Comparison of ENCODE assay signal across 8 cellular contexts in genomic region chr12:57240926-57241555, GRCh38. TPM values are rescaled to one million over a fixed set of nuclear protein-coding genes. Genes with fewer than 3 reads are reported as not detected.
DNase-seq lines count a peak whose midpoint lies in the region; ATAC-seq and TF ChIP-seq lines count a peak whose summit lies in the region.

No MANE protein-coding gene starts in this region.

- no peak for TF ChIP-seq POLR2A in spleen (IDR thresholded peaks at IDR 0.05)

- TF ChIP-seq CTCF in epithelial cell of esophagus (IDR thresholded peaks at IDR 0.05; ENCODE audit: insufficient read depth, low read depth, low read length, missing control alignments) (no peak), spleen (IDR thresholded peaks at IDR 0.05 in 8 of 11, conservative IDR thresholded peaks at IDR 0.05 in 3 of 11) (no peak)

- intact Hi-C loops in spleen (cut with DNase I; ENCODE audit: low total_unique reads): no loop called here

- H3K9me3 ChIP-seq in SJCRH30 (replicated peaks) (no peaks in the 10 kb centered on the region), spleen (no peaks in the 10 kb centered on the region)

- WGBS in spleen, 5 donors: 7 to 14% (median 9%) methylated on average over 15 to 30 of the region's 30 CpGs

- H3K4me3 ChIP-seq in SJCRH30 (peak overlapping the region; percentile 67), epithelial cell of esophagus (ENCODE audit: low read length) (peak overlapping the region; percentile 48), spleen (peak overlapping the region in 7 of 8 donors; percentile 43 to 77 (median 53))

- peaks cover 23% of the 10 kb centered on the region for H3K4me1 ChIP-seq in SJCRH30
- peaks cover 58 to 82% (median 78%) of the 10 kb centered on the region in 6 donors for H3K4me1 ChIP-seq in spleen

- DNase-seq in stimulated activated CD4-positive, alpha-beta T cell treated with anti-CD3 and anti-CD28 coated beads, Interleukin-15, amount 100 ng/mL, for 24 hours: peak; percentile 43
- DNase-seq in stimulated activated CD4-positive, alpha-beta T cell treated with anti-CD3 and anti-CD28 coated beads, Interleukin-4, amount 100 ng/mL, for 4 hours: no peak
- DNase-seq in SJCRH30 (peak; percentile 100), epithelial cell of esophagus (ENCODE audit: low read depth) (peak; percentile 45), spleen (peak; percentile 82), NCI-H2081 treated with DMSO at 0.1 percent for 48 hours (lab: John Stamatoyannopoulos, UW) (no peak)

- H3K36me3 ChIP-seq in SJCRH30: peaks cover 26% of the 10 kb centered on the region
- H3K36me3 ChIP-seq in spleen: no peaks in the 10 kb centered on the region

- peak overlapping the region; percentile 71 for H3K27ac ChIP-seq in SJCRH30
- no peak overlapping the region for H3K27ac ChIP-seq in spleen

- no peak for ATAC-seq in GM21367 (IDR thresholded peaks at IDR 0.05; ENCODE audit: unreplicated experiment)
- ATAC-seq in HG02938 (IDR thresholded peaks at IDR 0.05; ENCODE audit: unreplicated experiment): no peak

- H3K27me3 ChIP-seq in SJCRH30 (no peaks in the 10 kb centered on the region), spleen (replicated peaks in 1 of 7) (peaks cover 0 to 96% (median 81%) of the 10 kb centered on the region in 7 donors)

RNA-seq across cellular contexts. Expression of gene STAC3, which starts 9.9 kb away (rescaled TPM):
- 1,199 and 1,339 TPM in 2 replicates for total RNA-seq in SJCRH30 (2014; rRNA removed; shearing (Covaris generic))
- 1 to 10 TPM; 3.4 to 9.8 (median 5.6) TPM for total RNA-seq in spleen
- polyA plus RNA-seq in spleen: 10 to 100 TPM; 10.1 to 16.4 (median 10.4) TPM

RNA-seq across cellular contexts. Expression of gene SHMT2, which starts 11.5 kb away (rescaled TPM):
- total RNA-seq in SJCRH30 (2014; rRNA removed; shearing (Covaris generic)): 1,504 and 1,712 TPM in 2 replicates
- 10 to 100 TPM; 52.2 to 86.6 (median 63.8) TPM for total RNA-seq in spleen
- 10 to 100 TPM; 47.3 to 72.7 (median 57.8) TPM for polyA plus RNA-seq in spleen

RNA-seq across cellular contexts. Expression of gene NXPH4, which starts 24.4 kb away (rescaled TPM):
- total RNA-seq in SJCRH30 (2014; rRNA removed; shearing (Covaris generic)): 91.1 and 92.7 TPM in 2 replicates
- under 1 TPM in 3 of 7 donors, not detected in 4; 0.28 to 0.60 (median 0.54) TPM for total RNA-seq in spleen
- under 1 TPM; 0.11 to 0.19 (median 0.15) TPM for polyA plus RNA-seq in spleen

Comparison
In these comparisons a context has a peak if more than half of its experiments do, and no peak if none do; other contexts are left out.
1. DNase-seq: peak in stimulated activated CD4-positive, alpha-beta T cell treated with anti-CD3 and anti-CD28 coated beads, Interleukin-15, amount 100 ng/mL, for 24 hours (single experiment), SJCRH30 (2 of 2), epithelial cell of esophagus (single experiment) and spleen (single experiment); none in stimulated activated CD4-positive, alpha-beta T cell treated with anti-CD3 and anti-CD28 coated beads, Interleukin-4, amount 100 ng/mL, for 4 hours (0 of 2) and NCI-H2081 treated with DMSO at 0.1 percent for 48 hours (single experiment).
2. RNA of gene STAC3, which starts 9.9 kb away (total RNA-seq): 1,199 to 1,339 TPM in SJCRH30; 3.4 to 9.8 TPM in spleen; every median in the first group is over 100 times any median in the second.
3. RNA of gene SHMT2, which starts 11.5 kb away (total RNA-seq): 1,504 to 1,712 TPM in SJCRH30; 52.2 to 86.6 TPM in spleen; every median in the first group is over 10 times any median in the second.
4. RNA of gene NXPH4, which starts 24.4 kb away (total RNA-seq): 91.1 to 92.7 TPM in SJCRH30; 0.28 to 0.60 TPM in spleen; every median in the first group is over 10 times any median in the second.
5. Peak in every context shown above with its lines, with median percentiles within 50 percentile points of each other: H3K4me3 ChIP-seq.